14 cellular contexts compared by ENCODE assay signal in genomic region chr9:20597862-20598261, GRCh38.
"Had no signal": no experiment of that assay in that cellular context is flagged by ENCODE, and none has a peak within 500 bp of the region (broad histone marks: within the 10 kb centered on the region; RNA-seq: fewer than 3 reads in every experiment).

No MANE protein-coding gene starts in this region.

- H3K4me2 ChIP-seq: hepatocyte had no signal

- DNase-seq: activated CD4-positive, alpha-beta T cell treated with anti-CD3 and anti-CD28 coated beads, Interleukin-2, amount 50 U/mL, for 4 hours; activated gamma-delta T cell; activated T-cell treated with anti-CD3 and anti-CD28 coated beads, Interleukin-2, amount 50 U/mL, for 1 hour; anterior cingulate cortex; kidney glomerular epithelial cell; naive thymus-derived CD4-positive, alpha-beta T cell; posterior cingulate gyrus; small intestine; transverse colon had no signal

- H3K4me3 ChIP-seq: breast epithelium, gastroesophageal sphincter, hepatocyte, transverse colon had no signal

- H3K9me3 ChIP-seq: breast epithelium, gastroesophageal sphincter, neutrophil, transverse colon had no signal

- H3K27me3 ChIP-seq: breast epithelium, gastroesophageal sphincter, hepatocyte, neutrophil, transverse colon had no signal

- H3K27ac ChIP-seq: breast epithelium, gastroesophageal sphincter, hepatocyte, neutrophil had no signal

- H3K36me3 ChIP-seq: breast epithelium, gastroesophageal sphincter, neutrophil, transverse colon had no signal

- FAIRE-seq: endothelial cell of umbilical vein, small intestine had no signal

- H3K4me1 ChIP-seq: breast epithelium had no signal

- H2AFZ ChIP-seq: hepatocyte had no signal
